9 cellular contexts compared by ENCODE assay signal in the genomic region with DNA sequence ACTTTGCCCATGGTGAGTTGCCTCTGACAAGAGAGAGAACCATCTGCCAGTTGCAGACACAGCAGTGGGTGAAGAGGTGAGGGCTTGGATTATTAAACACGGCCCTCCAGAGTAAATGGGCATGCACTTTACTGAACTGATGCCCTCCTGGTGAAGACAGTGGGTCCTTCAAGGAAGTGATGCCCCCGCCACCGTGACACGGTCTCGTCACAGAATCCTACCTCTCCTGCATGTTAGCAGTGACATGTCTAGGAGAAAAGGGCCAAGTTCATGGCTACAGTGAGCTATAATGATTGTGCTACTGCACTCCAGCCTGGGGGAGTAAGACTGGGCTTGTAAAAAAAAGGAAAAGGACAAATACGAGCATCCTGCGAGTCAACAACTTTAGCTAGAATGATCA. TPM values are rescaled to one million over a fixed set of nuclear protein-coding genes. Genes with fewer than 3 reads are reported as not detected.
A peak's percentile ranks its signal among the peaks of the same experiment; 100 is the strongest.
DNase-seq lines count a peak whose midpoint lies in the region; ATAC-seq and TF ChIP-seq lines count a peak whose summit lies in the region.
"Had no signal": no experiment of that assay in that cellular context is flagged by ENCODE, and none has a peak within 500 bp of the region (broad histone marks: within the 10 kb centered on the region; RNA-seq: fewer than 3 reads in every experiment).

No MANE protein-coding gene starts in this region.

- no TSS peak for BruUV-seq in Caco-2 (replicated peaks; lab: Mats Ljungman, UMichigan)

- H3K27me3 Mint-ChIP-seq in chondrocyte (ENCODE audit: low read depth) (no peaks in the 10 kb centered on the region), natural killer cell (ENCODE audit: low read depth in 2 of 2) (no peaks in the 10 kb centered on the region), Caco-2 (ENCODE audit: insufficient read depth, unreplicated experiment) (no peaks in the 10 kb centered on the region)

- intact Hi-C loops in natural killer cell (cut with micrococcal nuclease) (no loop called here), Caco-2 (cut with micrococcal nuclease; ENCODE audit: unreplicated experiment) (no loop called here)

- H3K4me1 Mint-ChIP-seq in chondrocyte (ENCODE audit: low read depth): peaks cover 62% of the 10 kb centered on the region
- H3K4me1 Mint-ChIP-seq in natural killer cell: peaks cover 32 to 57% of the 10 kb centered on the region in 2 donors
- no peaks in the 10 kb centered on the region for H3K4me1 Mint-ChIP-seq in Caco-2 (ENCODE audit: low read depth, unreplicated experiment)

- H3K27me3 ChIP-seq in AG04450 (ENCODE audit: control insufficient read depth, insufficient read depth, low read length): no peaks in the 10 kb centered on the region
- peaks cover 19% of the 10 kb centered on the region for H3K27me3 ChIP-seq in HUES6 (ENCODE audit: control insufficient read depth, insufficient read depth, low read length)
- H3K27me3 ChIP-seq in Caco-2 (replicated peaks; ENCODE audit: control insufficient read depth, insufficient read depth, low read length): no peaks in the 10 kb centered on the region

- H3K36me3 ChIP-seq in HUES6 (ENCODE audit: control insufficient read depth, insufficient read depth, low read length) (peaks cover 22% of the 10 kb centered on the region), Caco-2 (ENCODE audit: control insufficient read depth, insufficient read depth, low read length) (no peaks in the 10 kb centered on the region)

- peak overlapping the region; percentile 73 for H3K27ac ChIP-seq in AG04450 (ENCODE audit: low read depth, low read length)
- no peak overlapping the region; the same call in 1 of the 2 replicates for H3K27ac ChIP-seq in HUES6 (ENCODE audit: low read depth, low read length)

- ATAC-seq in natural killer cell: no peak
- no peak for ATAC-seq in GM18517 (IDR thresholded peaks at IDR 0.05; ENCODE audit: unreplicated experiment)

- H3K4me3 ChIP-seq in AG04450 (ENCODE audit: low read depth, low read length): peak overlapping the region; percentile 81
- peak overlapping the region; percentile 47 for H3K4me3 ChIP-seq in HUES6 (ENCODE audit: low read depth, low read length)
- no peak overlapping the region for H3K4me3 ChIP-seq in Caco-2 (ENCODE audit: low read depth, low read length)

- no peaks in the 10 kb centered on the region for H3K36me3 Mint-ChIP-seq in chondrocyte (ENCODE audit: low read depth)
- H3K36me3 Mint-ChIP-seq in natural killer cell: no peaks in the 10 kb centered on the region
- peaks cover 24% of the 10 kb centered on the region for H3K36me3 Mint-ChIP-seq in Caco-2 (ENCODE audit: insufficient read depth, unreplicated experiment)

- H3K9me3 Mint-ChIP-seq in chondrocyte (ENCODE audit: low read depth) (no peaks in the 10 kb centered on the region), natural killer cell (no peaks in the 10 kb centered on the region), Caco-2 (ENCODE audit: unreplicated experiment) (no peaks in the 10 kb centered on the region)

- TF ChIP-seq CTCF in AG04450 (IDR thresholded peaks at IDR 0.05; ENCODE audit: low read depth, low read length) (no peak), chondrocyte (IDR thresholded peaks at IDR 0.05) (no peak), natural killer cell (IDR thresholded peaks at IDR 0.05) (no peak), Caco-2 (IDR thresholded peaks at IDR 0.05; ENCODE audit: insufficient read depth in 1 of 2, low read depth in 1 of 2, low read length in 1 of 2, severe bottlenecking in 1 of 2, unreplicated experiment in 1 of 2) (no peak)

- peaks cover 11% of the 10 kb centered on the region for H3K9me3 ChIP-seq in AG04450 (ENCODE audit: control insufficient read depth, insufficient read depth, low read length)
- H3K9me3 ChIP-seq in HUES6 (ENCODE audit: control insufficient read depth, insufficient read depth, low read depth, low read length): peaks cover 5% of the 10 kb centered on the region; the same call in 1 of the 2 replicates
- no peaks in the 10 kb centered on the region for H3K9me3 ChIP-seq in Caco-2

- no peak overlapping the region for H3K27ac Mint-ChIP-seq in chondrocyte (ENCODE audit: unreplicated experiment)
- peak overlapping the region in 1 of 2 donors; percentile 49 for H3K27ac Mint-ChIP-seq in natural killer cell
- no peak overlapping the region for H3K27ac Mint-ChIP-seq in Caco-2 (ENCODE audit: unreplicated experiment)

- H3K4me1 ChIP-seq in HUES6 (ENCODE audit: control insufficient read depth, insufficient read depth, low read length): peaks cover 26% of the 10 kb centered on the region
- H3K4me1 ChIP-seq in Caco-2: no peaks in the 10 kb centered on the region

- POLR2A ChIA-PET in AG04450 (lab: Yijun Ruan, JAX) (no interaction called here), Caco-2 (lab: Charles Lee) (no interaction called here)

- H3K4me3 Mint-ChIP-seq in chondrocyte (ENCODE audit: unreplicated experiment): peak overlapping the region; percentile 85
- H3K4me3 Mint-ChIP-seq in natural killer cell: peak overlapping the region; percentile 62
- H3K4me3 Mint-ChIP-seq in Caco-2 (ENCODE audit: unreplicated experiment): no peak overlapping the region

- CTCF ChIA-PET in AG04450 (lab: Charles Lee): interaction anchor here (0.6 to 4.1 kb wide), 2 partner anchors 15 to 44 kb away, joined by 5 to 30 read pairs; no protein-coding TSS in a partner anchor
- CTCF ChIA-PET in Caco-2 (lab: Charles Lee): no interaction called here

- DNase-seq in AG04450 (ENCODE audit: low read depth, low spot score): no peak
- no peak for DNase-seq in chondrocyte (ENCODE audit: low spot score)
- DNase-seq in natural killer cell: no peak
- DNase-seq in NCI-H1092 treated with DMSO at 0.1 percent for 48 hours (lab: John Stamatoyannopoulos, UW): no peak
- no peak for DNase-seq in Caco-2
- no peak for DNase-seq in stimulated activated CD4-positive, alpha-beta T cell treated with anti-CD3 and anti-CD28 coated beads, Interleukin-4, amount 100 ng/mL, for 24 hours
- DNase-seq: MM.1S had no signal

- H3K9ac ChIP-seq in HUES6 (ENCODE audit: low read length): peak overlapping the region; percentile 49

RNA-seq across cellular contexts. Expression of a gene that starts 2.4 kb away (rescaled TPM):
- polyA plus RNA-seq in AG04450 (2011; rRNA removed): 68.6 and 73.5 TPM in 2 replicates
- polyA minus RNA-seq in AG04450 (2011; rRNA and poly(A)+ RNA removed): 31.2 and 36.1 TPM in 2 replicates
- total RNA-seq in chondrocyte (31.0 to 97.4 TPM (median 88.9 TPM) in 3 replicates), natural killer cell (10 to 100 TPM in 2 of 3 donors, 1 to 10 TPM in 1; 9.9 to 12.9 (median 12.1) TPM), Caco-2 (2022) (16.5 and 18.4 TPM in 2 replicates)
